8 cellular contexts compared by ENCODE assay signal in the genomic region with DNA sequence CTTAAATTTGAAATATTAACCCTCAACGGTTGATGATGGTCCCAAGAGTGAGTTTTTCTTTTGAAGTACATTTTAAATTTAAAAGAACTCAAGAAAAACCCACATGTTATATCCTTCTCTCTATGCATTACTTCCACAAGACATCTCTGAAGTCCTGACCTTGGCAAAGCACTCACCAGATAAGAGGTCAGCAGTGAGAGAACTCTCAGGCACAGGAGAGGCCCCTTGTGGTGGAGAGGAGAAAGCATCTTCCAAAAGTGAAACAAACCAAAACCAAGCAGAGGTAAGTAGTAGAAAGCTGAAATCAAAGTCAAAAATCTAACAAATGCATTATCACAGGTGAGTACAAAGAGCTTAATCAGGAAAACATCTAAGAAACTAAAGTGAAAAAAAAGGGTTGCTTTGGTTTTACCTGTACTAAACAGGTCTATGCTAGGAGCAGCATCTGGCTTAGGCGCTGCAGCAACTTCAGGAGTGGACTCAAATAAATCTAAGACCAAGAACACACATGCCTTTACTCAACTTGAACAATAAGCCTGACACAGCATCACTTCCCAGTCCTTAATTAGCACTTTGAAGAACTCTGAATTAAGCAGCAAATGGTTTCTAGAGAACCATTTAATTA.
DNase-seq lines count a peak whose midpoint lies in the region; ATAC-seq and TF ChIP-seq lines count a peak whose summit lies in the region.

No MANE protein-coding gene starts in this region.

- TF ChIP-seq CTCF in A673 (conservative IDR thresholded peaks at IDR 0.05; ENCODE audit: low read depth, low read length) (peak; percentile 76), endodermal cell (conservative IDR thresholded peaks at IDR 0.05) (peak; percentile 81), upper lobe of right lung (IDR thresholded peaks at IDR 0.05) (peak; percentile 41)

- CTCF ChIA-PET in A673 (lab: Charles Lee), result interaction anchor here (0.7 kb wide), 1 partner anchor 14 kb away, joined by 4 read pairs; no protein-coding TSS in a partner anchor

- intact Hi-C loops in A673 (cut with micrococcal nuclease; ENCODE audit: unreplicated experiment), result loop anchor here (10.0 kb wide), 1 partner anchor 368 kb away; no protein-coding TSS in a partner anchor
- intact Hi-C loops in upper lobe of right lung (cut with DNase I), result no loop called here

- H3K9me3 ChIP-seq in A673 (ENCODE audit: low read depth, low read length, poor library complexity, severe bottlenecking) (no peaks in the 10 kb centered on the region), endodermal cell (ENCODE audit: control insufficient read depth, low read length) (peaks cover 5% of the 10 kb centered on the region), upper lobe of right lung (no peaks in the 10 kb centered on the region)

- DNase-seq in A673 (ENCODE audit: low spot score), result peak; percentile 60
- DNase-seq in MV-4-11 (lab: John Stamatoyannopoulos, UW), result peak; percentile 67
- DNase-seq in endodermal cell, result peak; percentile 69
- no peak for DNase-seq in upper lobe of right lung
- no peak for DNase-seq in NCI-H128 (lab: John Stamatoyannopoulos, UW; ENCODE audit: unreplicated experiment)
- DNase-seq in NCI-H2227 treated with DMSO at 0.1 percent for 48 hours (lab: John Stamatoyannopoulos, UW), result no peak

- H3K4me1 ChIP-seq in A673 (ENCODE audit: insufficient read depth, low read length, poor library complexity, severe bottlenecking) (no peaks in the 10 kb centered on the region), endodermal cell (ENCODE audit: control insufficient read depth, insufficient read depth, low read length) (peaks cover 4% of the 10 kb centered on the region), upper lobe of right lung (no peaks in the 10 kb centered on the region)

- H3K27me3 Mint-ChIP-seq in endodermal cell (ENCODE audit: insufficient read depth), result no peaks in the 10 kb centered on the region

- H3K27me3 ChIP-seq in A673 (replicated peaks; ENCODE audit: insufficient read depth, low read depth, low read length, poor library complexity) (no peaks in the 10 kb centered on the region), endodermal cell (ENCODE audit: control insufficient read depth, insufficient read depth, low read length, poor library complexity, severe bottlenecking) (no peaks in the 10 kb centered on the region), upper lobe of right lung (no peaks in the 10 kb centered on the region)

- peaks cover 2% of the 10 kb centered on the region for H3K36me3 Mint-ChIP-seq in endodermal cell (ENCODE audit: low read depth)

- no peak overlapping the region for H3K4me3 Mint-ChIP-seq in endodermal cell

- POLR2A ChIA-PET in A673 (lab: Charles Lee; ENCODE audit: low non-redundant PET), result no interaction called here

- peaks cover 6% of the 10 kb centered on the region for H3K4me1 Mint-ChIP-seq in endodermal cell

- no peak overlapping the region for H3K9ac ChIP-seq in endodermal cell (ENCODE audit: extremely low read depth, low read length, poor library complexity, severe bottlenecking)

- no TSS peak for BruUV-seq in A673 (replicated peaks; lab: Mats Ljungman, UMichigan)

- no peak overlapping the region for H3K27ac Mint-ChIP-seq in endodermal cell

- peaks cover 2% of the 10 kb centered on the region for H3K9me3 Mint-ChIP-seq in endodermal cell

- H3K27ac ChIP-seq in A673 (ENCODE audit: low read depth, low read length, poor library complexity, severe bottlenecking) (no peak overlapping the region), endodermal cell (ENCODE audit: low read depth, low read length) (no peak overlapping the region), upper lobe of right lung (no peak overlapping the region)

- H3K36me3 ChIP-seq in A673 (ENCODE audit: insufficient read depth, low read length, poor library complexity, severe bottlenecking) (no peaks in the 10 kb centered on the region), endodermal cell (ENCODE audit: control insufficient read depth, insufficient read depth, low read length) (no peaks in the 10 kb centered on the region), upper lobe of right lung (no peaks in the 10 kb centered on the region)

- peak; percentile 84 for ATAC-seq in GM18508 (IDR thresholded peaks at IDR 0.05; ENCODE audit: insufficient read depth, unreplicated experiment)
- peak; percentile 88 for ATAC-seq in HG02763 (IDR thresholded peaks at IDR 0.05; ENCODE audit: unreplicated experiment)
- ATAC-seq in upper lobe of right lung, result peak; percentile 71

- H3K4me3 ChIP-seq in A673 (ENCODE audit: low read depth, low read length, poor library complexity, severe bottlenecking) (no peak overlapping the region), endodermal cell (ENCODE audit: low read length) (no peak overlapping the region), upper lobe of right lung (no peak overlapping the region)

- 78 to 98% methylated on average over 1 to 2 of the region's 2 CpGs for WGBS in endodermal cell (ENCODE audit: insufficient coverage in 1 of 2, insufficient read length in 1 of 2), 2 experiments

Comparison
In these comparisons a context has a peak if more than half of its experiments do, and no peak if none do; other contexts are left out.
1. DNase-seq: peak in A673 (single experiment), MV-4-11 (single experiment) and endodermal cell (single experiment); none in upper lobe of right lung (single experiment), NCI-H128 (single experiment) and NCI-H2227 treated with DMSO at 0.1 percent for 48 hours (single experiment).
2. Peak in every context shown above with its lines, with median percentiles within 50 percentile points of each other: CTCF ChIP-seq and ATAC-seq.